In the genomic region with DNA sequence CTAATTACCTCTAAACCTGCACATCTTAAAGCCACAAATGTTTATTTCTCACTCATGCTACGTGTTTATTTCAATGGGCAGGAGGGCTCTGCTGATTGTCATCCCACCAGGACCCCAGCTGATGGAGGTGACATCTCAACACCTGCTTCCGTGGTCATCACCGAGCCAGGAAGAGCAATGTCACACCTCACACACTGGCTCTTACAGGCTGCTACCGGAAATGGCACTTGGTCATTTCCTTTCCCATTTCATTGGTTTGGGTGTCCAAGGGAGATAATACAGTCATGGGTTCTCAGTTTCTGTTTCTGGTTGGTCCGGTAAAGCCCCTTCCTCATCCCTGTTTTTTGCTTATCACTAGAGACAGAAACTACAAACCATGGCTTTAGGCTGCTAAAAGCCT, we compare ENCODE assay signal across 10 cellular contexts. TPM values are rescaled to one million over a fixed set of nuclear protein-coding genes. Genes with fewer than 3 reads are reported as not detected.
DNase-seq lines count a peak whose midpoint lies in the region; ATAC-seq and TF ChIP-seq lines count a peak whose summit lies in the region.
"Had no signal": no experiment of that assay in that cellular context is flagged by ENCODE, and none has a peak within 500 bp of the region (broad histone marks: within the 10 kb centered on the region; RNA-seq: fewer than 3 reads in every experiment).

No MANE protein-coding gene starts in this region.

- intact Hi-C loops in activated T-helper 1 cell treated with anti-CD3 and anti-CD28 coated beads, Interleukin-12 subunit alpha, Interleukin-12 subunit beta, Interleukin-2, Interleukin-4 antibody, amounts not matched to agents 30 ng/mL and 10 ng/mL and 1 ng/mL, durations not matched to agents 14 hours and 24 hours and 36 hours (cut with micrococcal nuclease) = no loop called here
- intact Hi-C loops in stomach (cut with DNase I; ENCODE audit: low total_unique reads) (no loop called here), ovary (cut with DNase I) (no loop called here)

- no peaks in the 10 kb centered on the region for H3K27me3 Mint-ChIP-seq in activated CD8-positive, alpha-beta memory T cell treated with anti-CD3 and anti-CD28 coated beads, Interleukin-2, amount 10 ng/mL, durations not matched to agents 7 days and 5 days
- no peaks in the 10 kb centered on the region for H3K27me3 Mint-ChIP-seq in activated T-helper 1 cell treated with anti-CD3 and anti-CD28 coated beads, Interleukin-12 subunit alpha, Interleukin-12 subunit beta, Interleukin-2, Interleukin-4 antibody, amounts not matched to agents 30 ng/mL and 10 ng/mL and 1 ng/mL, durations not matched to agents 14 hours and 24 hours and 36 hours (ENCODE audit: insufficient read depth)
- H3K27me3 Mint-ChIP-seq: IgD-negative memory B cell had no signal

- no peaks in the 10 kb centered on the region for H3K27me3 ChIP-seq in stomach
- H3K27me3 ChIP-seq in ovary = no peaks in the 10 kb centered on the region
- H3K27me3 ChIP-seq: tibial nerve had no signal

- H3K27ac ChIP-seq in stomach (peak overlapping the region; percentile 62 to 95 (median 82)), ovary (no peak overlapping the region)
- H3K27ac ChIP-seq: tibial nerve had no signal

- H3K9me3 ChIP-seq in stomach (no peaks in the 10 kb centered on the region), ovary (no peaks in the 10 kb centered on the region)
- H3K9me3 ChIP-seq: tibial nerve had no signal

- peak; percentile 63 for ATAC-seq in activated CD8-positive, alpha-beta memory T cell treated with anti-CD3 and anti-CD28 coated beads, Interleukin-2, amount 10 ng/mL, durations not matched to agents 7 days and 5 days
- peak; percentile 52 for ATAC-seq in HG02973 (IDR thresholded peaks at IDR 0.05; ENCODE audit: unreplicated experiment)
- no peak for ATAC-seq in GM18519 (IDR thresholded peaks at IDR 0.05; ENCODE audit: low FRiP score, unreplicated experiment)

- 65 to 82% (median 76%) methylated on average over 5 of the region's 5 CpGs for WGBS in stomach, 5 donors
- WGBS in ovary, 3 donors = 83 to 90% (median 88%) methylated on average over 5 of the region's 5 CpGs

- no peak for TF ChIP-seq CTCF in stomach (IDR thresholded peaks at IDR 0.05)
- TF ChIP-seq CTCF in ovary (IDR thresholded peaks at IDR 0.05) = no peak

- TF ChIP-seq EP300 in stomach (IDR thresholded peaks at IDR 0.05) (no peak), ovary (IDR thresholded peaks at IDR 0.05) (no peak)

- no peak overlapping the region for H3K4me3 Mint-ChIP-seq in activated CD8-positive, alpha-beta memory T cell treated with anti-CD3 and anti-CD28 coated beads, Interleukin-2, amount 10 ng/mL, durations not matched to agents 7 days and 5 days
- no peak overlapping the region for H3K4me3 Mint-ChIP-seq in activated T-helper 1 cell treated with anti-CD3 and anti-CD28 coated beads, Interleukin-12 subunit alpha, Interleukin-12 subunit beta, Interleukin-2, Interleukin-4 antibody, amounts not matched to agents 30 ng/mL and 10 ng/mL and 1 ng/mL, durations not matched to agents 14 hours and 24 hours and 36 hours
- H3K4me3 Mint-ChIP-seq: IgD-negative memory B cell had no signal

- peak; percentile 61 for DNase-seq in activated CD8-positive, alpha-beta memory T cell treated with anti-CD3 and anti-CD28 coated beads, Interleukin-2, amount 10 ng/mL, durations not matched to agents 7 days and 5 days
- no peak for DNase-seq in activated CD8-positive, alpha-beta memory T cell treated with anti-CD3 and anti-CD28 coated beads for 24 hours
- DNase-seq in activated T-helper 1 cell treated with anti-CD3 and anti-CD28 coated beads, Interleukin-12 subunit alpha, Interleukin-12 subunit beta, Interleukin-2, Interleukin-4 antibody, amounts not matched to agents 30 ng/mL and 10 ng/mL and 1 ng/mL, durations not matched to agents 14 hours and 24 hours and 36 hours (ENCODE audit: low spot score) = no peak
- DNase-seq in stomach (no peak), ovary (no peak), EL (no peak)

- peaks cover 42 to 98% (median 77%) of the 10 kb centered on the region in 4 donors for H3K4me1 ChIP-seq in stomach
- no peaks in the 10 kb centered on the region for H3K4me1 ChIP-seq in ovary (ENCODE audit: insufficient read depth)

- peaks cover 17% of the 10 kb centered on the region for H3K36me3 Mint-ChIP-seq in activated CD8-positive, alpha-beta memory T cell treated with anti-CD3 and anti-CD28 coated beads, Interleukin-2, amount 10 ng/mL, durations not matched to agents 7 days and 5 days
- H3K36me3 Mint-ChIP-seq in activated T-helper 1 cell treated with anti-CD3 and anti-CD28 coated beads, Interleukin-12 subunit alpha, Interleukin-12 subunit beta, Interleukin-2, Interleukin-4 antibody, amounts not matched to agents 30 ng/mL and 10 ng/mL and 1 ng/mL, durations not matched to agents 14 hours and 24 hours and 36 hours (ENCODE audit: low read depth) = peaks cover 20% of the 10 kb centered on the region

- TF ChIP-seq POLR2A in stomach (IDR thresholded peaks at IDR 0.05) (no peak), ovary (IDR thresholded peaks at IDR 0.05) (no peak)

- no peaks in the 10 kb centered on the region for H3K9me3 Mint-ChIP-seq in activated CD8-positive, alpha-beta memory T cell treated with anti-CD3 and anti-CD28 coated beads, Interleukin-2, amount 10 ng/mL, durations not matched to agents 7 days and 5 days (ENCODE audit: low read depth)
- H3K9me3 Mint-ChIP-seq in activated T-helper 1 cell treated with anti-CD3 and anti-CD28 coated beads, Interleukin-12 subunit alpha, Interleukin-12 subunit beta, Interleukin-2, Interleukin-4 antibody, amounts not matched to agents 30 ng/mL and 10 ng/mL and 1 ng/mL, durations not matched to agents 14 hours and 24 hours and 36 hours = no peaks in the 10 kb centered on the region
- H3K9me3 Mint-ChIP-seq: IgD-negative memory B cell had no signal

- peak overlapping the region; percentile 45 for H3K27ac Mint-ChIP-seq in activated CD8-positive, alpha-beta memory T cell treated with anti-CD3 and anti-CD28 coated beads, Interleukin-2, amount 10 ng/mL, durations not matched to agents 7 days and 5 days
- H3K27ac Mint-ChIP-seq in activated T-helper 1 cell treated with anti-CD3 and anti-CD28 coated beads, Interleukin-12 subunit alpha, Interleukin-12 subunit beta, Interleukin-2, Interleukin-4 antibody, amounts not matched to agents 30 ng/mL and 10 ng/mL and 1 ng/mL, durations not matched to agents 14 hours and 24 hours and 36 hours = peak overlapping the region; percentile 35
- H3K27ac Mint-ChIP-seq: IgD-negative memory B cell had no signal

- peaks cover 40% of the 10 kb centered on the region for H3K4me1 Mint-ChIP-seq in activated CD8-positive, alpha-beta memory T cell treated with anti-CD3 and anti-CD28 coated beads, Interleukin-2, amount 10 ng/mL, durations not matched to agents 7 days and 5 days
- peaks cover 20% of the 10 kb centered on the region for H3K4me1 Mint-ChIP-seq in activated T-helper 1 cell treated with anti-CD3 and anti-CD28 coated beads, Interleukin-12 subunit alpha, Interleukin-12 subunit beta, Interleukin-2, Interleukin-4 antibody, amounts not matched to agents 30 ng/mL and 10 ng/mL and 1 ng/mL, durations not matched to agents 14 hours and 24 hours and 36 hours (ENCODE audit: low read depth)

- CTCF ChIA-PET in activated CD8-positive, alpha-beta memory T cell treated with anti-CD3 and anti-CD28 coated beads, Interleukin-2, amount 10 ng/mL, durations not matched to agents 7 days and 5 days (lab: Charles Lee) = interaction anchor here (0.8 to 4.9 kb wide), 24 partner anchors 8 to 235 kb away, joined by 3 to 52 read pairs (median 7); a partner anchor contains a TSS

- H3K4me3 ChIP-seq in stomach (no peak overlapping the region), ovary (no peak overlapping the region)
- H3K4me3 ChIP-seq: tibial nerve had no signal

- peaks cover 7 to 46% (median 30%) of the 10 kb centered on the region in 4 donors for H3K36me3 ChIP-seq in stomach
- no peaks in the 10 kb centered on the region for H3K36me3 ChIP-seq in ovary

RNA-seq across cellular contexts. Expression of a gene that starts 41.9 kb away (rescaled TPM):
- 10 to 100 TPM; 53.3 to 58.1 TPM for total RNA-seq in activated CD8-positive, alpha-beta memory T cell treated with anti-CD3 and anti-CD28 coated beads, Interleukin-2, amount 10 ng/mL, durations not matched to agents 7 days and 5 days
- total RNA-seq in activated T-helper 1 cell treated with anti-CD3 and anti-CD28 coated beads, Interleukin-12 subunit alpha, Interleukin-12 subunit beta, Interleukin-2, Interleukin-4 antibody, amounts not matched to agents 30 ng/mL and 10 ng/mL and 1 ng/mL, durations not matched to agents 14 hours and 24 hours and 36 hours = 66.5 and 66.7 TPM in 2 replicates
- total RNA-seq in stomach = 100 to 1,000 TPM in 4 of 5 donors, 10 to 100 TPM in 1; 16.5 to 192 (median 148) TPM
- polyA plus RNA-seq in stomach = 10 to 100 TPM in 1 of 3 donors, 1 to 10 TPM in 2; 5.1 to 16.9 (median 8.9) TPM
- 100 to 1,000 TPM in 1 of 7 donors, 10 to 100 TPM in 6; 37.2 to 107 (median 89.5) TPM for total RNA-seq in ovary
- 100 to 1,000 TPM in 1 of 2 donors, 10 to 100 TPM in 1; 17.0 to 100 TPM for polyA plus RNA-seq in ovary

Comparison
In these comparisons a context has a peak if more than half of its experiments do, and no peak if none do; other contexts are left out.
1. H3K27ac ChIP-seq: peak in stomach (5 of 5); none in ovary (0 of 2).